Comparison of ENCODE assay signal across 9 cellular contexts in genomic region chr13:46598140-46598819, GRCh38. TPM values are rescaled to one million over a fixed set of nuclear protein-coding genes. Genes with fewer than 3 reads are reported as not detected.
DNase-seq lines count a peak whose midpoint lies in the region; ATAC-seq and TF ChIP-seq lines count a peak whose summit lies in the region.
"Had no signal": no experiment of that assay in that cellular context is flagged by ENCODE, and none has a peak within 500 bp of the region (broad histone marks: within the 10 kb centered on the region; RNA-seq: fewer than 3 reads in every experiment).

No MANE protein-coding gene starts in this region.

- H3K4me2 ChIP-seq in OCI-LY7 (ENCODE audit: low read length): peak overlapping the region; percentile 90

- peaks cover 82% of the 10 kb centered on the region for H3K4me1 Mint-ChIP-seq in activated CD4-positive, alpha-beta T cell treated with anti-CD3 and anti-CD28 coated beads for 36 hours
- H3K4me1 Mint-ChIP-seq in stimulated activated memory B cell treated with anti-CD40 and anti-IgM and Interleukin-4, amounts not matched to agents 10 μg/mL and 1 μg/mL and 100 μg/mL, for 72 hours: peaks cover 84% of the 10 kb centered on the region

- no peak for DNase-seq in activated CD4-positive, alpha-beta T cell treated with anti-CD3 and anti-CD28 coated beads for 36 hours
- DNase-seq in activated CD4-positive, alpha-beta T cell treated with anti-CD3 and anti-CD28 coated beads for 48 hours: no peak
- DNase-seq in OCI-LY7 (ENCODE audit: low spot score) (peak; percentile 89), NCI-H226 (no peak), RPMI8226 (no peak), G401 (ENCODE audit: low spot score) (no peak)

- peaks cover 96% of the 10 kb centered on the region for H3K79me2 ChIP-seq in OCI-LY7 (ENCODE audit: insufficient read depth, low read depth, low read length)

- no peak overlapping the region for H2AFZ ChIP-seq in OCI-LY7 (ENCODE audit: low read length)

- no peak for TF ChIP-seq CTCF in OCI-LY7 (conservative IDR thresholded peaks at IDR 0.05; ENCODE audit: low read length)

- intact Hi-C loops in activated CD4-positive, alpha-beta T cell treated with anti-CD3 and anti-CD28 coated beads for 36 hours (cut with DNase I, micrococcal nuclease): loop anchor here in 1 of 2 experiments (2.0 kb wide), 1 partner anchor 67 kb away; no protein-coding TSS in a partner anchor
- intact Hi-C loops in OCI-LY7 (cut with micrococcal nuclease; ENCODE audit: unreplicated experiment): loop anchor here (5.0 kb wide), 2 partner anchors 69 to 416 kb away; partner anchors contain the start of gene LCP1

- ATAC-seq in activated CD4-positive, alpha-beta T cell treated with anti-CD3 and anti-CD28 coated beads for 36 hours: peak; percentile 17
- ATAC-seq in HG02763 (IDR thresholded peaks at IDR 0.05; ENCODE audit: unreplicated experiment): peak; percentile 48
- ATAC-seq in stimulated activated memory B cell treated with anti-CD40 and anti-IgM and Interleukin-4, amounts not matched to agents 10 μg/mL and 1 μg/mL and 100 μg/mL, for 72 hours: peak; percentile 62

- peaks cover 6% of the 10 kb centered on the region for H3K36me3 Mint-ChIP-seq in activated CD4-positive, alpha-beta T cell treated with anti-CD3 and anti-CD28 coated beads for 36 hours (ENCODE audit: low read depth)
- no peaks in the 10 kb centered on the region for H3K36me3 Mint-ChIP-seq in stimulated activated memory B cell treated with anti-CD40 and anti-IgM and Interleukin-4, amounts not matched to agents 10 μg/mL and 1 μg/mL and 100 μg/mL, for 72 hours

- no peaks in the 10 kb centered on the region for H4K20me1 ChIP-seq in OCI-LY7 (ENCODE audit: insufficient read depth, low read length)

- H3K4me1 ChIP-seq in OCI-LY7 (ENCODE audit: insufficient read depth, low read length, poor library complexity, severe bottlenecking): peaks cover 99% of the 10 kb centered on the region

- peaks cover 1% of the 10 kb centered on the region for H3K9me3 Mint-ChIP-seq in activated CD4-positive, alpha-beta T cell treated with anti-CD3 and anti-CD28 coated beads for 36 hours (ENCODE audit: low read depth)
- no peaks in the 10 kb centered on the region for H3K9me3 Mint-ChIP-seq in stimulated activated memory B cell treated with anti-CD40 and anti-IgM and Interleukin-4, amounts not matched to agents 10 μg/mL and 1 μg/mL and 100 μg/mL, for 72 hours

- peak overlapping the region; percentile 98 for H3K27ac ChIP-seq in OCI-LY7 (ENCODE audit: low read depth, low read length, poor library complexity, severe bottlenecking)
- H3K27ac ChIP-seq: 22Rv1 had no signal

- POLR2A ChIA-PET in activated CD4-positive, alpha-beta T cell treated with anti-CD3 and anti-CD28 coated beads for 36 hours (lab: Charles Lee): interaction anchor here (0.6 kb wide), 1 partner anchor 19 kb away, joined by 3 read pairs; no protein-coding TSS in a partner anchor
- POLR2A ChIA-PET in OCI-LY7 (lab: Charles Lee): interaction anchor here (1.0 to 5.3 kb wide), 3 partner anchors 12 to 87 kb away, joined by 4 to 59 read pairs (median 8); no protein-coding TSS in a partner anchor

- H3K36me3 ChIP-seq in OCI-LY7 (ENCODE audit: insufficient read depth, low read length): peaks cover 4% of the 10 kb centered on the region; the same call in 1 of the 2 replicates

- no TSS peak for BruUV-seq in OCI-LY7 (replicated peaks; lab: Mats Ljungman, UMichigan)

- no peak overlapping the region for H3K4me3 Mint-ChIP-seq in activated CD4-positive, alpha-beta T cell treated with anti-CD3 and anti-CD28 coated beads for 36 hours
- peak overlapping the region; percentile 18 for H3K4me3 Mint-ChIP-seq in stimulated activated memory B cell treated with anti-CD40 and anti-IgM and Interleukin-4, amounts not matched to agents 10 μg/mL and 1 μg/mL and 100 μg/mL, for 72 hours

- in situ Hi-C loops in G401 (cut with HindIII; ENCODE audit: low sequenced_read_pairs): no loop called here

- CTCF ChIA-PET in activated CD4-positive, alpha-beta T cell treated with anti-CD3 and anti-CD28 coated beads for 36 hours (lab: Charles Lee): no interaction called here
- CTCF ChIA-PET in OCI-LY7 (lab: Charles Lee; ENCODE audit: unreplicated experiment): no interaction called here

- no peak overlapping the region for H3K27ac Mint-ChIP-seq in activated CD4-positive, alpha-beta T cell treated with anti-CD3 and anti-CD28 coated beads for 36 hours
- peak overlapping the region; percentile 83 for H3K27ac Mint-ChIP-seq in stimulated activated memory B cell treated with anti-CD40 and anti-IgM and Interleukin-4, amounts not matched to agents 10 μg/mL and 1 μg/mL and 100 μg/mL, for 72 hours

- H3K27me3 Mint-ChIP-seq in activated CD4-positive, alpha-beta T cell treated with anti-CD3 and anti-CD28 coated beads for 36 hours: no peaks in the 10 kb centered on the region
- no peaks in the 10 kb centered on the region for H3K27me3 Mint-ChIP-seq in stimulated activated memory B cell treated with anti-CD40 and anti-IgM and Interleukin-4, amounts not matched to agents 10 μg/mL and 1 μg/mL and 100 μg/mL, for 72 hours

- peaks cover 7% of the 10 kb centered on the region; the same call in 1 of the 2 replicates for H3K9me3 ChIP-seq in OCI-LY7 (ENCODE audit: low read length)

- H3K9me2 ChIP-seq in OCI-LY7 (ENCODE audit: insufficient read depth, low read length): no peaks in the 10 kb centered on the region

- H3K4me3 ChIP-seq in OCI-LY7 (ENCODE audit: low read depth, low read length, poor library complexity, severe bottlenecking): peak overlapping the region; percentile 66

RNA-seq across cellular contexts. Expression of gene LRCH1, which starts 45.3 kb away (rescaled TPM):
- 10 to 100 TPM; 14.8 to 16.4 TPM for total RNA-seq in activated CD4-positive, alpha-beta T cell treated with anti-CD3 and anti-CD28 coated beads for 36 hours
- total RNA-seq in OCI-LY7 (2014; rRNA removed; shearing (Covaris generic)): 14.9 and 16.7 TPM in 2 replicates
- 27.8 and 35.7 TPM in 2 replicates for total RNA-seq in OCI-LY7 (2022)
- 0.12 and 0.85 TPM in 2 replicates for total RNA-seq in G401 (2014; rRNA removed; shearing (Covaris generic))
